ENCODE assay signal across 8 cellular contexts in genomic region chr6:26020291-26020982, GRCh38. TPM values are rescaled to one million over a fixed set of nuclear protein-coding genes. Genes with fewer than 3 reads are reported as not detected.
DNase-seq lines count a peak whose midpoint lies in the region; ATAC-seq and TF ChIP-seq lines count a peak whose summit lies in the region.

No MANE protein-coding gene starts in this region.

- 0 to 1% (median 0%) methylated on average over 42 to 46 of the region's 46 CpGs for WGBS in heart left ventricle, 4 donors

- H3K9me3 ChIP-seq in heart left ventricle = no peaks in the 10 kb centered on the region

- CTCF ChIA-PET in GM10248 (lab: Yijun Ruan, JAX) = interaction anchor here (0.9 to 16.0 kb wide), 7 partner anchors 11 to 87 kb away, joined by 3 to 163 read pairs (median 4); a partner anchor contains a TSS

- H3K36me3 ChIP-seq in heart left ventricle = no peaks in the 10 kb centered on the region

- DNase-seq in GM10248 (ENCODE audit: extremely low spot score) (peak; percentile 83), HFF-Myc (ENCODE audit: extremely low read depth, low read depth) (peak; percentile 97), MV-4-11 (lab: John Stamatoyannopoulos, UW) (peak; percentile 92), SW480 (ENCODE audit: low spot score) (peak; percentile 87), amniotic epithelial cell (ENCODE audit: low read depth) (peak; percentile 91), heart left ventricle (peak; percentile 81 to 87 (median 84)), pons (ENCODE audit: low spot score) (peak; percentile 93), mesenteric fat pad (ENCODE audit: low spot score) (no peak)

- peak; percentile 12 for TF ChIP-seq CTCF in GM10248 (IDR thresholded peaks at IDR 0.05; ENCODE audit: control extremely low read depth, extremely low read depth, low read depth, missing control alignments)
- no peak for TF ChIP-seq CTCF in HFF-Myc (IDR thresholded peaks at IDR 0.05; ENCODE audit: low read depth, low read length, missing control alignments)
- TF ChIP-seq CTCF in heart left ventricle (IDR thresholded peaks at IDR 0.05) = peak in 1 of 12 donors; percentile 6

- ATAC-seq in heart left ventricle = peak; percentile 56 to 77 (median 74)

- POLR2A ChIA-PET in GM10248 (lab: Yijun Ruan, JAX) = interaction anchor here (0.5 to 4.4 kb wide), 28 partner anchors 11 to 1873 kb away, joined by 3 to 120 read pairs (median 6); a partner anchor contains a TSS

- intact Hi-C loops in heart left ventricle (cut with DNase I) = loop anchor here in 6 of 10 donors (2.0 to 10.0 kb wide), 11 partner anchors 28 to 1814 kb away; partner anchors contain the start of genes HMGN4 (in 1 of the 6) and ZNF184 (in 1 of the 6)

- peak; percentile 96 to 99 for TF ChIP-seq POLR2A in heart left ventricle (IDR thresholded peaks at IDR 0.05)

- no peaks in the 10 kb centered on the region for H3K27me3 ChIP-seq in heart left ventricle

- H3K4me3 ChIP-seq in HFF-Myc (replicated peaks; ENCODE audit: low read depth, low read length) (peak overlapping the region; percentile 61), heart left ventricle (peak overlapping the region; percentile 40 to 78 (median 67))

- H3K4me1 ChIP-seq in heart left ventricle = peaks cover 0 to 37% (median 11%) of the 10 kb centered on the region in 12 donors

- H3K27ac ChIP-seq in heart left ventricle = peak overlapping the region; percentile 94 to 99 (median 97)

RNA-seq across cellular contexts. Expression of gene TRIM38, which starts 57.8 kb away (rescaled TPM):
- total RNA-seq in heart left ventricle (1 to 10 TPM; 1.9 to 8.4 (median 2.6) TPM), mesenteric fat pad (11.5 TPM)
- polyA plus RNA-seq in heart left ventricle = 1 to 10 TPM; 1.5 to 1.9 TPM
